In genomic region chr2:54614815-54615214, GRCh38 we compare ENCODE assay signal across 13 cellular contexts.
"Had no signal": no experiment of that assay in that cellular context is flagged by ENCODE, and none has a peak within 500 bp of the region (broad histone marks: within the 10 kb centered on the region; RNA-seq: fewer than 3 reads in every experiment).

No MANE protein-coding gene starts in this region.

- H3K27me3 Mint-ChIP-seq: memory B cell had no signal

- DNase-seq: activated CD4-positive, alpha-beta T cell treated with anti-CD3 and anti-CD28 coated beads for 48 hours; dorsolateral prefrontal cortex; esophagus squamous epithelium; foreskin fibroblast; glutamatergic neuron; immature natural killer cell; left colon; T1000; transverse colon; WERI-Rb-1 had no signal

- ATAC-seq: activated naive CD4-positive, alpha-beta T cell treated with anti-CD3 and anti-CD28 coated beads, Interleukin-2, amount 50 U/mL, for 72 hours; left colon had no signal

- H3K4me3 ChIP-seq: dorsolateral prefrontal cortex, esophagus squamous epithelium, transverse colon had no signal

- H3K9me3 Mint-ChIP-seq: activated naive CD4-positive, alpha-beta T cell treated with anti-CD3 and anti-CD28 coated beads, Interleukin-2, amount 50 U/mL, for 72 hours; immature natural killer cell; memory B cell; nephron had no signal

- H3K9me3 ChIP-seq: esophagus squamous epithelium, transverse colon had no signal

- H3K27me3 ChIP-seq: dorsolateral prefrontal cortex, esophagus squamous epithelium, transverse colon had no signal

- H3K4me3 Mint-ChIP-seq: immature natural killer cell, memory B cell, nephron had no signal

- H3K27ac ChIP-seq: esophagus squamous epithelium, transverse colon, WERI-Rb-1 had no signal
